ENCODE assay signal across 8 cellular contexts in genomic region chr17:49557204-49558024, GRCh38. TPM values are rescaled to one million over a fixed set of nuclear protein-coding genes. Genes with fewer than 3 reads are reported as not detected.
DNase-seq lines count a peak whose midpoint lies in the region; ATAC-seq, FAIRE-seq and TF ChIP-seq lines count a peak whose summit lies in the region.

No MANE protein-coding gene starts in this region.

- no peaks in the 10 kb centered on the region for H3K36me3 ChIP-seq in BLaER1
- no peaks in the 10 kb centered on the region for H3K36me3 ChIP-seq in heart right ventricle

- H3K9me3 ChIP-seq in BLaER1: peaks cover 16% of the 10 kb centered on the region
- H3K9me3 ChIP-seq in heart right ventricle: peaks cover 0 to 8% (median 0%) of the 10 kb centered on the region in 11 donors

- H3K27me3 ChIP-seq in BLaER1: no peaks in the 10 kb centered on the region
- H3K27me3 ChIP-seq in heart right ventricle: peaks cover 0 to 6% (median 0%) of the 10 kb centered on the region in 7 donors

- H3K36me3 Mint-ChIP-seq in activated T-helper 17 cell treated with anti-CD3 and anti-CD28 coated beads, Interleukin-2, amount 50 U/mL, for 72 hours (ENCODE audit: low read depth): no peaks in the 10 kb centered on the region

- peaks cover 4% of the 10 kb centered on the region for H3K27me3 Mint-ChIP-seq in activated T-helper 17 cell treated with anti-CD3 and anti-CD28 coated beads, Interleukin-2, amount 50 U/mL, for 72 hours

- peak; percentile 66 for FAIRE-seq in GM19239 (lab: Jason Lieb, UNC)

- DNase-seq in GM19239 (ENCODE audit: insufficient read length, low spot score) (no peak), NCI-H510A (lab: John Stamatoyannopoulos, UW) (peak; percentile 52), heart right ventricle (no peak)
- peak; percentile 13 for DNase-seq in stimulated activated CD4-positive, alpha-beta T cell treated with anti-CD3 and anti-CD28 coated beads, Interleukin-2, amount 100 ng/mL, for 4 hours (ENCODE audit: low read depth)

- H4K20me1 ChIP-seq in BLaER1: no peaks in the 10 kb centered on the region

- H3K4me1 ChIP-seq in BLaER1: peaks cover 48% of the 10 kb centered on the region
- H3K4me1 ChIP-seq in heart right ventricle: peaks cover 0 to 8% (median 3%) of the 10 kb centered on the region in 9 donors

- H3K4me3 ChIP-seq in BLaER1 (no peak overlapping the region), heart right ventricle (no peak overlapping the region)

- peak; percentile 49 for ATAC-seq in activated T-helper 17 cell treated with anti-CD3 and anti-CD28 coated beads, Interleukin-2, amount 50 U/mL, for 72 hours (replicated peaks)
- peak in 5 of 8 donors; percentile 34 to 64 (median 50) for ATAC-seq in heart right ventricle
- no peak for ATAC-seq in HG02763 (IDR thresholded peaks at IDR 0.05; ENCODE audit: unreplicated experiment)
- ATAC-seq in HG02884 (IDR thresholded peaks at IDR 0.05; ENCODE audit: unreplicated experiment): no peak

- no peak overlapping the region for H3K4me3 Mint-ChIP-seq in activated T-helper 17 cell treated with anti-CD3 and anti-CD28 coated beads, Interleukin-2, amount 50 U/mL, for 72 hours

- no peaks in the 10 kb centered on the region for H3K9me3 Mint-ChIP-seq in activated T-helper 17 cell treated with anti-CD3 and anti-CD28 coated beads, Interleukin-2, amount 50 U/mL, for 72 hours

- TF ChIP-seq CTCF in heart right ventricle (IDR thresholded peaks at IDR 0.05): peak in 8 of 9 donors; percentile 11 to 64 (median 52)

- intact Hi-C loops in heart right ventricle (cut with DNase I): loop anchor here in 9 of 10 donors (2.0 to 10.0 kb wide), 10 partner anchors 61 to 243 kb away; partner anchors contain the start of genes NGFR (in 1 of the 9) and PHB1 (in 1 of the 9)

- H3K27ac ChIP-seq in BLaER1 (peak overlapping the region; percentile 40; the same call in 1 of the 2 replicates), heart right ventricle (no peak overlapping the region)

- H3K27ac Mint-ChIP-seq in activated T-helper 17 cell treated with anti-CD3 and anti-CD28 coated beads, Interleukin-2, amount 50 U/mL, for 72 hours: peak overlapping the region; percentile 5

- peaks cover 5% of the 10 kb centered on the region for H3K4me1 Mint-ChIP-seq in activated T-helper 17 cell treated with anti-CD3 and anti-CD28 coated beads, Interleukin-2, amount 50 U/mL, for 72 hours

- H3K9ac ChIP-seq in BLaER1: no peak overlapping the region

- H3K4me2 ChIP-seq in BLaER1: no peak overlapping the region

- 31 to 34% methylated on average over 13 of the region's 13 CpGs for WGBS in heart right ventricle, 2 donors

RNA-seq across cellular contexts. Expression of gene NXPH3, which starts 18.3 kb away (rescaled TPM):
- total RNA-seq in activated T-helper 17 cell treated with anti-CD3 and anti-CD28 coated beads, Interleukin-2, amount 50 U/mL, for 72 hours: not detected
- total RNA-seq in heart right ventricle: 1 to 10 TPM; 2.2 to 4.4 (median 3.2) TPM
- polyA plus RNA-seq in heart right ventricle: 1 to 10 TPM; 2.3 to 5.9 TPM

Comparison
In these comparisons a context has a peak if more than half of its experiments do, and no peak if none do; other contexts are left out.
1. DNase-seq: peak in NCI-H510A (single experiment) and stimulated activated CD4-positive, alpha-beta T cell treated with anti-CD3 and anti-CD28 coated beads, Interleukin-2, amount 100 ng/mL, for 4 hours (single experiment); none in GM19239 (single experiment) and heart right ventricle (0 of 2).
2. ATAC-seq: peak in activated T-helper 17 cell treated with anti-CD3 and anti-CD28 coated beads, Interleukin-2, amount 50 U/mL, for 72 hours (single experiment) and heart right ventricle (5 of 8); none in HG02763 (single experiment) and HG02884 (single experiment).